In the genomic region with DNA sequence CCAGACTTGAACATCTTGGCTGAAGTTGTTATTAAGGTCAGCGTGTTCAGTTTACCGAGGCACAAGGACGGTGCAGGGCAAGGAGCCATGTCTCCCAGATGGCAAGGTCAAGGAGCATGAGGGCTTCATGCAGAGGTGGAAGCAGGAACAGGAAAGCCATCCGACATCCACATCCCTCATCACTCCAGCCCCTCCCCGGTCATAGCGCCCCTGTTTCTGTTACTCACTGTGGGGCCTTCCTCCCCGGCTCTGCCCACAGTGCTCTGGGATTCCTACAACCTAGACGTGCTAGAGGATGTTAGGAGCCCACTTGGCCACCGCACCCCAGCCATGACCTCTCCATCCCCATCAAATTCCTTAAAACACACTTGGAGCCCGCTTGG, we compare ENCODE assay signal across 2 cellular contexts.
TF ChIP-seq lines count a peak whose summit lies in the region.

No MANE protein-coding gene starts in this region.

TF ChIP-seq in H1, 55 proteins besides CTCF, POLR2A, EP300 and RAD21:
- TF ChIP-seq EGR1 (IDR thresholded peaks at IDR 0.05; ENCODE audit: borderline replicate concordance, low read depth, low read length) (no peak), SP4 (IDR thresholded peaks at IDR 0.05; ENCODE audit: low read length) (no peak), TCF12 (IDR thresholded peaks at IDR 0.05; ENCODE audit: low read depth, low read length) (no peak), BRCA1 (IDR thresholded peaks at IDR 0.05; ENCODE audit: low read depth, low read length) (no peak), CBX5 (IDR thresholded peaks at IDR 0.05; ENCODE audit: low read depth, low read length) (no peak), SP1 (IDR thresholded peaks at IDR 0.05; ENCODE audit: low read depth, low read length) (no peak), CREB1 (IDR thresholded peaks at IDR 0.05) (no peak), KDM1A (IDR thresholded peaks at IDR 0.05; ENCODE audit: borderline replicate concordance, low read length) (no peak), POU5F1 (IDR thresholded peaks at IDR 0.05; ENCODE audit: low read depth, low read length) (no peak), ASH2L (IDR thresholded peaks at IDR 0.05; ENCODE audit: low read length) (no peak), TBP (IDR thresholded peaks at IDR 0.05; ENCODE audit: low read depth, low read length) (no peak), BCL11A (IDR thresholded peaks at IDR 0.05; ENCODE audit: low read depth in 2 of 2, low read length in 2 of 2) (no peak)
- TF ChIP-seq, protein P1, sequence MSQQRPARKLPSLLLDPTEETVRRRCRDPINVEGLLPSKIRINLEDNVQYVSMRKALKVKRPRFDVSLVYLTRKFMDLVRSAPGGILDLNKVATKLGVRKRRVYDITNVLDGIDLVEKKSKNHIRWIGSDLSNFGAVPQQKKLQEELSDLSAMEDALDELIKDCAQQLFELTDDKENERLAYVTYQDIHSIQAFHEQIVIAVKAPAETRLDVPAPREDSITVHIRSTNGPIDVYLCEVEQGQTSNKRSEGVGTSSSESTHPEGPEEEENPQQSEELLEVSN (IDR thresholded peaks at IDR 0.05) = no peak
- TF ChIP-seq, protein P2, sequence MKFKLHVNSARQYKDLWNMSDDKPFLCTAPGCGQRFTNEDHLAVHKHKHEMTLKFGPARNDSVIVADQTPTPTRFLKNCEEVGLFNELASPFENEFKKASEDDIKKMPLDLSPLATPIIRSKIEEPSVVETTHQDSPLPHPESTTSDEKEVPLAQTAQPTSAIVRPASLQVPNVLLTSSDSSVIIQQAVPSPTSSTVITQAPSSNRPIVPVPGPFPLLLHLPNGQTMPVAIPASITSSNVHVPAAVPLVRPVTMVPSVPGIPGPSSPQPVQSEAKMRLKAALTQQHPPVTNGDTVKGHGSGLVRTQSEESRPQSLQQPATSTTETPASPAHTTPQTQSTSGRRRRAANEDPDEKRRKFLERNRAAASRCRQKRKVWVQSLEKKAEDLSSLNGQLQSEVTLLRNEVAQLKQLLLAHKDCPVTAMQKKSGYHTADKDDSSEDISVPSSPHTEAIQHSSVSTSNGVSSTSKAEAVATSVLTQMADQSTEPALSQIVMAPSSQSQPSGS (IDR thresholded peaks at IDR 0.05; ENCODE audit: low read length) = no peak

TF ChIP-seq in GM23338, 12 proteins besides CTCF, POLR2A, EP300 and RAD21:
- TF ChIP-seq JUNB (IDR thresholded peaks at IDR 0.05; ENCODE audit: unreplicated experiment) (no peak), NANOG (IDR thresholded peaks at IDR 0.05; ENCODE audit: borderline replicate concordance) (no peak), STAT1 (IDR thresholded peaks at IDR 0.05; ENCODE audit: unreplicated experiment) (no peak), EZH2phosphoT487 (IDR thresholded peaks at IDR 0.05; ENCODE audit: unreplicated experiment) (no peak), ZNF331 (CRISPR knock-in tag; IDR thresholded peaks at IDR 0.05; ENCODE audit: low read depth) (no peak), POLR2AphosphoS5 (IDR thresholded peaks at IDR 0.05; ENCODE audit: low read depth) (no peak), ZNF114 (CRISPR knock-in tag; IDR thresholded peaks at IDR 0.05) (no peak), CREB1 (CRISPR knock-in tag; IDR thresholded peaks at IDR 0.05; ENCODE audit: low read depth) (no peak), EZH2 (IDR thresholded peaks at IDR 0.05; ENCODE audit: low read depth, unreplicated experiment) (no peak)
- TF ChIP-seq, protein P3, sequence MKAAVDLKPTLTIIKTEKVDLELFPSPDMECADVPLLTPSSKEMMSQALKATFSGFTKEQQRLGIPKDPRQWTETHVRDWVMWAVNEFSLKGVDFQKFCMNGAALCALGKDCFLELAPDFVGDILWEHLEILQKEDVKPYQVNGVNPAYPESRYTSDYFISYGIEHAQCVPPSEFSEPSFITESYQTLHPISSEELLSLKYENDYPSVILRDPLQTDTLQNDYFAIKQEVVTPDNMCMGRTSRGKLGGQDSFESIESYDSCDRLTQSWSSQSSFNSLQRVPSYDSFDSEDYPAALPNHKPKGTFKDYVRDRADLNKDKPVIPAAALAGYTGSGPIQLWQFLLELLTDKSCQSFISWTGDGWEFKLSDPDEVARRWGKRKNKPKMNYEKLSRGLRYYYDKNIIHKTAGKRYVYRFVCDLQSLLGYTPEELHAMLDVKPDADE (IDR thresholded peaks at IDR 0.05) = no peak
- TF ChIP-seq, protein P4, sequence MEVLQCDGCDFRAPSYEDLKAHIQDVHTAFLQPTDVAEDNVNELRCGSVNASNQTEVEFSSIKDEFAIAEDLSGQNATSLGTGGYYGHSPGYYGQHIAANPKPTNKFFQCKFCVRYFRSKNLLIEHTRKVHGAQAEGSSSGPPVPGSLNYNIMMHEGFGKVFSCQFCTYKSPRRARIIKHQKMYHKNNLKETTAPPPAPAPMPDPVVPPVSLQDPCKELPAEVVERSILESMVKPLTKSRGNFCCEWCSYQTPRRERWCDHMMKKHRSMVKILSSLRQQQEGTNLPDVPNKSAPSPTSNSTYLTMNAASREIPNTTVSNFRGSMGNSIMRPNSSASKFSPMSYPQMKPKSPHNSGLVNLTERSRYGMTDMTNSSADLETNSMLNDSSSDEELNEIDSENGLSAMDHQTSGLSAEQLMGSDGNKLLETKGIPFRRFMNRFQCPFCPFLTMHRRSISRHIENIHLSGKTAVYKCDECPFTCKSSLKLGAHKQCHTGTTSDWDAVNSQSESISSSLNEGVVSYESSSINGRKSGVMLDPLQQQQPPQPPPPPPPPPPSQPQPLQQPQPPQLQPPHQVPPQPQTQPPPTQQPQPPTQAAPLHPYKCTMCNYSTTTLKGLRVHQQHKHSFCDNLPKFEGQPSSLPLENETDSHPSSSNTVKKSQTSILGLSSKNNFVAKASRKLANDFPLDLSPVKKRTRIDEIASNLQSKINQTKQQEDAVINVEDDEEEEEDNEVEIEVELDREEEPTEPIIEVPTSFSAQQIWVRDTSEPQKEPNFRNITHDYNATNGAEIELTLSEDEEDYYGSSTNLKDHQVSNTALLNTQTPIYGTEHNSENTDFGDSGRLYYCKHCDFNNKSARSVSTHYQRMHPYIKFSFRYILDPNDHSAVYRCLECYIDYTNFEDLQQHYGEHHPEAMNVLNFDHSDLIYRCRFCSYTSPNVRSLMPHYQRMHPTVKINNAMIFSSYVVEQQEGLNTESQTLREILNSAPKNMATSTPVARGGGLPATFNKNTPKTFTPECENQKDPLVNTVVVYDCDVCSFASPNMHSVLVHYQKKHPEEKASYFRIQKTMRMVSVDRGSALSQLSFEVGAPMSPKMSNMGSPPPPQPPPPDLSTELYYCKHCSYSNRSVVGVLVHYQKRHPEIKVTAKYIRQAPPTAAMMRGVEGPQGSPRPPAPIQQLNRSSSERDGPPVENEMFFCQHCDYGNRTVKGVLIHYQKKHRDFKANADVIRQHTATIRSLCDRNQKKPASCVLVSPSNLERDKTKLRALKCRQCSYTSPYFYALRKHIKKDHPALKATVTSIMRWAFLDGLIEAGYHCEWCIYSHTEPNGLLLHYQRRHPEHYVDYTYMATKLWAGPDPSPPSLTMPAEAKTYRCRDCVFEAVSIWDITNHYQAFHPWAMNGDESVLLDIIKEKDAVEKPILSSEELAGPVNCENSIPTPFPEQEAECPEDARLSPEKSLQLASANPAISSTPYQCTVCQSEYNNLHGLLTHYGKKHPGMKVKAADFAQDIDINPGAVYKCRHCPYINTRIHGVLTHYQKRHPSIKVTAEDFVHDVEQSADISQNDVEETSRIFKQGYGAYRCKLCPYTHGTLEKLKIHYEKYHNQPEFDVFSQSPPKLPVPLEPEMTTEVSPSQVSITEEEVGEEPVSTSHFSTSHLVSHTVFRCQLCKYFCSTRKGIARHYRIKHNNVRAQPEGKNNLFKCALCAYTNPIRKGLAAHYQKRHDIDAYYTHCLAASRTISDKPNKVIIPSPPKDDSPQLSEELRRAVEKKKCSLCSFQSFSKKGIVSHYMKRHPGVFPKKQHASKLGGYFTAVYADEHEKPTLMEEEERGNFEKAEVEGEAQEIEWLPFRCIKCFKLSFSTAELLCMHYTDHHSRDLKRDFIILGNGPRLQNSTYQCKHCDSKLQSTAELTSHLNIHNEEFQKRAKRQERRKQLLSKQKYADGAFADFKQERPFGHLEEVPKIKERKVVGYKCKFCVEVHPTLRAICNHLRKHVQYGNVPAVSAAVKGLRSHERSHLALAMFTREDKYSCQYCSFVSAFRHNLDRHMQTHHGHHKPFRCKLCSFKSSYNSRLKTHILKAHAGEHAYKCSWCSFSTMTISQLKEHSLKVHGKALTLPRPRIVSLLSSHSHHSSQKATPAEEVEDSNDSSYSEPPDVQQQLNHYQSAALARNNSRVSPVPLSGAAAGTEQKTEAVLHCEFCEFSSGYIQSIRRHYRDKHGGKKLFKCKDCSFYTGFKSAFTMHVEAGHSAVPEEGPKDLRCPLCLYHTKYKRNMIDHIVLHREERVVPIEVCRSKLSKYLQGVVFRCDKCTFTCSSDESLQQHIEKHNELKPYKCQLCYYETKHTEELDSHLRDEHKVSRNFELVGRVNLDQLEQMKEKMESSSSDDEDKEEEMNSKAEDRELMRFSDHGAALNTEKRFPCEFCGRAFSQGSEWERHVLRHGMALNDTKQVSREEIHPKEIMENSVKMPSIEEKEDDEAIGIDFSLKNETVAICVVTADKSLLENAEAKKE (CRISPR knock-in tag; IDR thresholded peaks at IDR 0.05) = no peak
- TF ChIP-seq, protein P5, sequence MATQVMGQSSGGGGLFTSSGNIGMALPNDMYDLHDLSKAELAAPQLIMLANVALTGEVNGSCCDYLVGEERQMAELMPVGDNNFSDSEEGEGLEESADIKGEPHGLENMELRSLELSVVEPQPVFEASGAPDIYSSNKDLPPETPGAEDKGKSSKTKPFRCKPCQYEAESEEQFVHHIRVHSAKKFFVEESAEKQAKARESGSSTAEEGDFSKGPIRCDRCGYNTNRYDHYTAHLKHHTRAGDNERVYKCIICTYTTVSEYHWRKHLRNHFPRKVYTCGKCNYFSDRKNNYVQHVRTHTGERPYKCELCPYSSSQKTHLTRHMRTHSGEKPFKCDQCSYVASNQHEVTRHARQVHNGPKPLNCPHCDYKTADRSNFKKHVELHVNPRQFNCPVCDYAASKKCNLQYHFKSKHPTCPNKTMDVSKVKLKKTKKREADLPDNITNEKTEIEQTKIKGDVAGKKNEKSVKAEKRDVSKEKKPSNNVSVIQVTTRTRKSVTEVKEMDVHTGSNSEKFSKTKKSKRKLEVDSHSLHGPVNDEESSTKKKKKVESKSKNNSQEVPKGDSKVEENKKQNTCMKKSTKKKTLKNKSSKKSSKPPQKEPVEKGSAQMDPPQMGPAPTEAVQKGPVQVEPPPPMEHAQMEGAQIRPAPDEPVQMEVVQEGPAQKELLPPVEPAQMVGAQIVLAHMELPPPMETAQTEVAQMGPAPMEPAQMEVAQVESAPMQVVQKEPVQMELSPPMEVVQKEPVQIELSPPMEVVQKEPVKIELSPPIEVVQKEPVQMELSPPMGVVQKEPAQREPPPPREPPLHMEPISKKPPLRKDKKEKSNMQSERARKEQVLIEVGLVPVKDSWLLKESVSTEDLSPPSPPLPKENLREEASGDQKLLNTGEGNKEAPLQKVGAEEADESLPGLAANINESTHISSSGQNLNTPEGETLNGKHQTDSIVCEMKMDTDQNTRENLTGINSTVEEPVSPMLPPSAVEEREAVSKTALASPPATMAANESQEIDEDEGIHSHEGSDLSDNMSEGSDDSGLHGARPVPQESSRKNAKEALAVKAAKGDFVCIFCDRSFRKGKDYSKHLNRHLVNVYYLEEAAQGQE (IDR thresholded peaks at IDR 0.05; ENCODE audit: unreplicated experiment) = no peak
TF ChIP-seq in GM23338: peak in this region for 0.
